Comparison of ENCODE assay signal across 8 cellular contexts in genomic region chr13:99265823-99266426, GRCh38. TPM values are rescaled to one million over a fixed set of nuclear protein-coding genes. Genes with fewer than 3 reads are reported as not detected.
DNase-seq lines count a peak whose midpoint lies in the region; ATAC-seq lines count a peak whose summit lies in the region.

No MANE protein-coding gene starts in this region.

- peaks cover 9% of the 10 kb centered on the region for H3K36me3 Mint-ChIP-seq in activated CD4-positive, alpha-beta T cell treated with anti-CD3 and anti-CD28 coated beads, Interleukin-2, amount 10 ng/mL, durations not matched to agents 24 days and 14 days (ENCODE audit: low read depth)
- H3K36me3 Mint-ChIP-seq in effector memory CD8-positive, alpha-beta T cell (ENCODE audit: insufficient read depth), result peaks cover 7% of the 10 kb centered on the region
- H3K36me3 Mint-ChIP-seq in naive B cell, result no peaks in the 10 kb centered on the region

- H3K4me3 Mint-ChIP-seq in activated CD4-positive, alpha-beta T cell treated with anti-CD3 and anti-CD28 coated beads, Interleukin-2, amount 10 ng/mL, durations not matched to agents 24 days and 14 days, result no peak overlapping the region
- H3K4me3 Mint-ChIP-seq in effector memory CD8-positive, alpha-beta T cell, result peak overlapping the region; percentile 21 to 40
- peak overlapping the region in 3 of 8 donors; percentile 30 to 41 (median 40) for H3K4me3 Mint-ChIP-seq in naive B cell

- DNase-seq in activated CD4-positive, alpha-beta T cell treated with anti-CD3 and anti-CD28 coated beads, Interleukin-2, amount 10 ng/mL, durations not matched to agents 24 days and 14 days, result peak; percentile 78
- no peak for DNase-seq in activated CD4-positive, alpha-beta T cell treated with anti-CD3 and anti-CD28 coated beads, Interleukin-2, amount 50 U/mL, for 48 hours
- DNase-seq in HT1080 (ENCODE audit: low read depth), result peak; percentile 47
- DNase-seq in RPMI8226, result peak; percentile 41
- peak in 1 of 3 experiments; percentile 31 for DNase-seq in effector memory CD8-positive, alpha-beta T cell
- no peak for DNase-seq in naive B cell
- no peak for DNase-seq in GM19240 (ENCODE audit: insufficient read length, low spot score)

- H3K27ac Mint-ChIP-seq in activated CD4-positive, alpha-beta T cell treated with anti-CD3 and anti-CD28 coated beads, Interleukin-2, amount 10 ng/mL, durations not matched to agents 24 days and 14 days, result peak overlapping the region; percentile 68
- peak overlapping the region; percentile 70 to 80 for H3K27ac Mint-ChIP-seq in effector memory CD8-positive, alpha-beta T cell
- peak overlapping the region; percentile 33 to 91 (median 83) for H3K27ac Mint-ChIP-seq in naive B cell

- H3K27me3 Mint-ChIP-seq in activated CD4-positive, alpha-beta T cell treated with anti-CD3 and anti-CD28 coated beads, Interleukin-2, amount 10 ng/mL, durations not matched to agents 24 days and 14 days, result no peaks in the 10 kb centered on the region
- H3K27me3 Mint-ChIP-seq in effector memory CD8-positive, alpha-beta T cell, result no peaks in the 10 kb centered on the region
- no peaks in the 10 kb centered on the region for H3K27me3 Mint-ChIP-seq in naive B cell

- peaks cover 43% of the 10 kb centered on the region for H3K4me1 Mint-ChIP-seq in activated CD4-positive, alpha-beta T cell treated with anti-CD3 and anti-CD28 coated beads, Interleukin-2, amount 10 ng/mL, durations not matched to agents 24 days and 14 days
- H3K4me1 Mint-ChIP-seq in effector memory CD8-positive, alpha-beta T cell (ENCODE audit: low read depth in 2 of 2), result peaks cover 32 to 38% of the 10 kb centered on the region in 2 donors
- peaks cover 53 to 68% (median 60%) of the 10 kb centered on the region in 3 donors for H3K4me1 Mint-ChIP-seq in naive B cell

- no peaks in the 10 kb centered on the region for H3K9me3 Mint-ChIP-seq in activated CD4-positive, alpha-beta T cell treated with anti-CD3 and anti-CD28 coated beads, Interleukin-2, amount 10 ng/mL, durations not matched to agents 24 days and 14 days
- H3K9me3 Mint-ChIP-seq in effector memory CD8-positive, alpha-beta T cell, result no peaks in the 10 kb centered on the region
- no peaks in the 10 kb centered on the region for H3K9me3 Mint-ChIP-seq in naive B cell

- ATAC-seq in effector memory CD8-positive, alpha-beta T cell (replicated peaks), result peak; percentile 58
- ATAC-seq in naive B cell (ENCODE audit: low read depth in 2 of 2) (peak; percentile 37 to 48), GM21619 (IDR thresholded peaks at IDR 0.05; ENCODE audit: unreplicated experiment) (no peak)

- intact Hi-C loops in activated CD4-positive, alpha-beta T cell treated with anti-CD3 and anti-CD28 coated beads, Interleukin-2, amount 10 ng/mL, durations not matched to agents 24 days and 14 days (cut with micrococcal nuclease), result loop anchor here (1.0 to 10.0 kb wide), 3 partner anchors 70 to 391 kb away; no protein-coding TSS in a partner anchor

RNA-seq across cellular contexts. Expression of gene GPR18, which starts 7.7 kb away (rescaled TPM):
- 5.9 and 6.3 TPM in 2 replicates for total RNA-seq in activated CD4-positive, alpha-beta T cell treated with anti-CD3 and anti-CD28 coated beads, Interleukin-2, amount 10 ng/mL, durations not matched to agents 24 days and 14 days
- not detected in 2 replicates for total RNA-seq in HT1080 (2014; rRNA removed; shearing (Covaris generic))
- not detected in 2 replicates for polyA plus RNA-seq in HT1080 (2015; cell fraction: cytosol; rRNA removed)
- not detected in 2 replicates for polyA plus RNA-seq in HT1080 (2015; cell fraction: nucleus; rRNA removed)
- 100 to 1,000 TPM in 5 of 6 donors, 10 to 100 TPM in 1; 70.6 to 229 (median 135) TPM for polyA plus RNA-seq in naive B cell (ENCODE audit: low read depth in 6 of 6)

RNA-seq across cellular contexts. Expression of gene GPR183, which starts 41.3 kb away (rescaled TPM):
- total RNA-seq in activated CD4-positive, alpha-beta T cell treated with anti-CD3 and anti-CD28 coated beads, Interleukin-2, amount 10 ng/mL, durations not matched to agents 24 days and 14 days, result 36.8 and 37.1 TPM in 2 replicates
- not detected in 2 replicates for total RNA-seq in HT1080 (2014; rRNA removed; shearing (Covaris generic))
- polyA plus RNA-seq in HT1080 (2015; cell fraction: cytosol; rRNA removed), result not detected in 2 replicates
- 0.29 and 0.66 TPM in 2 replicates for polyA plus RNA-seq in HT1080 (2015; cell fraction: nucleus; rRNA removed)
- polyA plus RNA-seq in naive B cell (ENCODE audit: low read depth in 6 of 6), result 100 to 1,000 TPM in 5 of 6 donors, 10 to 100 TPM in 1; 98.3 to 487 (median 158) TPM

Comparison
In these comparisons a context has a peak if more than half of its experiments do, and no peak if none do; other contexts are left out.
1. DNase-seq: peak in activated CD4-positive, alpha-beta T cell treated with anti-CD3 and anti-CD28 coated beads, Interleukin-2, amount 10 ng/mL, durations not matched to agents 24 days and 14 days (single experiment), HT1080 (single experiment) and RPMI8226 (single experiment); none in activated CD4-positive, alpha-beta T cell treated with anti-CD3 and anti-CD28 coated beads, Interleukin-2, amount 50 U/mL, for 48 hours (0 of 2), naive B cell (single experiment) and GM19240 (single experiment).
2. RNA of gene GPR183, which starts 41.3 kb away (total RNA-seq): 36.8 to 37.1 TPM in activated CD4-positive, alpha-beta T cell treated with anti-CD3 and anti-CD28 coated beads, Interleukin-2, amount 10 ng/mL, durations not matched to agents 24 days and 14 days; not detected in HT1080; every median in the first group is over 10 times any median in the second.
3. Peak in every context shown above with its lines, with median percentiles within 50 percentile points of each other: H3K27ac Mint-ChIP-seq.